Comparison of ENCODE assay signal across 11 cellular contexts in genomic region chr2:170227467-170228075, GRCh38. TPM values are rescaled to one million over a fixed set of nuclear protein-coding genes. Genes with fewer than 3 reads are reported as not detected.
DNase-seq lines count a peak whose midpoint lies in the region; ATAC-seq and TF ChIP-seq lines count a peak whose summit lies in the region.
"Had no signal": no experiment of that assay in that cellular context is flagged by ENCODE, and none has a peak within 500 bp of the region (broad histone marks: within the 10 kb centered on the region; RNA-seq: fewer than 3 reads in every experiment).

No MANE protein-coding gene starts in this region.

- no peaks in the 10 kb centered on the region for H3K27me3 Mint-ChIP-seq in GM23338 (ENCODE audit: insufficient read depth, low read depth, poor library complexity)
- H3K27me3 Mint-ChIP-seq in stimulated activated naive B cell treated with anti-CD40 and anti-IgM and Interleukin-4, amounts not matched to agents 10 μg/mL and 1 μg/mL and 100 μg/mL, for 72 hours: peaks cover 0 to 17% of the 10 kb centered on the region in 2 donors

- no peaks in the 10 kb centered on the region for H4K20me1 ChIP-seq in GM23338 (replicated peaks; ENCODE audit: insufficient read depth)

- WGBS in spleen, 5 donors: 61 to 66% (median 63%) methylated on average over 5 of the region's 5 CpGs

- no peak overlapping the region for H3K4me2 ChIP-seq in GM23338

- H3K4me3 Mint-ChIP-seq in GM23338: no peak overlapping the region
- no peak overlapping the region for H3K4me3 Mint-ChIP-seq in stimulated activated naive B cell treated with anti-CD40 and anti-IgM and Interleukin-4, amounts not matched to agents 10 μg/mL and 1 μg/mL and 100 μg/mL, for 72 hours

- H3F3A ChIP-seq in GM23338 (replicated peaks; ENCODE audit: low read depth): no peaks in the 10 kb centered on the region

- H3K27me3 ChIP-seq in GM23338 (ENCODE audit: insufficient read depth) (no peaks in the 10 kb centered on the region), spleen (replicated peaks in 1 of 7) (no peaks in the 10 kb centered on the region)

- ATAC-seq in GM19328 (IDR thresholded peaks at IDR 0.05; ENCODE audit: unreplicated experiment) (peak; percentile 79), GM23338 (no peak), HG03280 (IDR thresholded peaks at IDR 0.05; ENCODE audit: unreplicated experiment) (peak; percentile 87)
- ATAC-seq in stimulated activated naive B cell treated with anti-CD40 and anti-IgM and Interleukin-4, amounts not matched to agents 10 μg/mL and 1 μg/mL and 100 μg/mL, for 72 hours (replicated peaks): no peak
- ATAC-seq: right cardiac atrium had no signal

- DNase-seq in GM23338 (ENCODE audit: low spot score): no peak
- DNase-seq in stimulated activated naive B cell treated with anti-CD40 and anti-IgM and Interleukin-4, amounts not matched to agents 10 μg/mL and 1 μg/mL and 100 μg/mL, for 72 hours: no peak
- no peak for DNase-seq in 8988T
- no peak for DNase-seq in spleen
- no peak for DNase-seq in NCI-H146 (lab: John Stamatoyannopoulos, UW)
- DNase-seq: foreskin fibroblast, islet precursor cell, NCI-H2171 treated with DMSO at 0.1 percent for 48 hours, right cardiac atrium had no signal

- H3K79me2 ChIP-seq in GM23338 (replicated peaks; ENCODE audit: insufficient read depth): no peaks in the 10 kb centered on the region

- H3K4me3 ChIP-seq in GM23338 (no peak overlapping the region), spleen (no peak overlapping the region)

- intact Hi-C loops in spleen (cut with DNase I; ENCODE audit: low total_unique reads): no loop called here

- H2AFZ ChIP-seq in GM23338: peak overlapping the region; percentile 40; the same call in 1 of the 2 replicates

- H3K9me3 ChIP-seq in spleen: no peaks in the 10 kb centered on the region

- H3K4me1 Mint-ChIP-seq in GM23338: peaks cover 7% of the 10 kb centered on the region
- no peaks in the 10 kb centered on the region for H3K4me1 Mint-ChIP-seq in stimulated activated naive B cell treated with anti-CD40 and anti-IgM and Interleukin-4, amounts not matched to agents 10 μg/mL and 1 μg/mL and 100 μg/mL, for 72 hours

- no peak overlapping the region for H3K27ac Mint-ChIP-seq in GM23338
- peak overlapping the region; percentile 38 for H3K27ac Mint-ChIP-seq in stimulated activated naive B cell treated with anti-CD40 and anti-IgM and Interleukin-4, amounts not matched to agents 10 μg/mL and 1 μg/mL and 100 μg/mL, for 72 hours

- no peaks in the 10 kb centered on the region for H3K36me3 Mint-ChIP-seq in GM23338 (ENCODE audit: low read depth)
- no peaks in the 10 kb centered on the region for H3K36me3 Mint-ChIP-seq in stimulated activated naive B cell treated with anti-CD40 and anti-IgM and Interleukin-4, amounts not matched to agents 10 μg/mL and 1 μg/mL and 100 μg/mL, for 72 hours

- H3K9me3 Mint-ChIP-seq in GM23338: no peaks in the 10 kb centered on the region
- no peaks in the 10 kb centered on the region for H3K9me3 Mint-ChIP-seq in stimulated activated naive B cell treated with anti-CD40 and anti-IgM and Interleukin-4, amounts not matched to agents 10 μg/mL and 1 μg/mL and 100 μg/mL, for 72 hours

- H3K9me2 ChIP-seq in GM23338 (ENCODE audit: insufficient read depth): peaks cover 5% of the 10 kb centered on the region; the same call in 1 of the 2 replicates

- H3K4me1 ChIP-seq in GM23338 (ENCODE audit: insufficient read depth): peaks cover 6% of the 10 kb centered on the region
- H3K4me1 ChIP-seq in spleen: peaks cover 0 to 8% (median 0%) of the 10 kb centered on the region in 6 donors

- TF ChIP-seq POLR2A in spleen (IDR thresholded peaks at IDR 0.05): no peak

- H3K27ac ChIP-seq in GM23338 (ENCODE audit: low read depth): no peak overlapping the region
- H3K27ac ChIP-seq in spleen: peak overlapping the region in 1 of 8 donors; percentile 35

- H3K36me3 ChIP-seq in GM23338 (ENCODE audit: insufficient read depth) (no peaks in the 10 kb centered on the region), spleen (no peaks in the 10 kb centered on the region)

- no peak for TF ChIP-seq CTCF in GM23338 (conservative IDR thresholded peaks at IDR 0.05; ENCODE audit: low read depth in 2 of 2)
- no peak for TF ChIP-seq CTCF in spleen (IDR thresholded peaks at IDR 0.05 in 8 of 11, conservative IDR thresholded peaks at IDR 0.05 in 3 of 11)

TF ChIP-seq in GM23338, 12 proteins besides CTCF, POLR2A, EP300 and RAD21:
- no peak for TF ChIP-seq ETS1 (IDR thresholded peaks at IDR 0.05)
TF ChIP-seq in GM23338: peak in this region for 0.

RNA-seq across cellular contexts. Expression of gene MYO3B, which starts 49.6 kb away (rescaled TPM):
- 0.19 and 0.42 TPM in 2 replicates for total RNA-seq in GM23338 (2014; rRNA removed; shearing (Covaris generic))
- 0.10 TPM in 1 of 2 replicates, not detected in the other for polyA plus RNA-seq in GM23338 (2016; fragmentation: Nextera tagmentation; extraction: Ambion mirVana)
- total RNA-seq in spleen: 1 to 10 TPM in 2 of 7 donors, under 1 TPM in 2, not detected in 3; 0.13 to 2.0 (median 0.95) TPM
- polyA plus RNA-seq in spleen: under 1 TPM in 2 of 3 donors, not detected in 1; 0.03 to 0.74 TPM
- total RNA-seq: right cardiac atrium had no signal
- polyA plus RNA-seq: right cardiac atrium had no signal

Comparison
In these comparisons a context has a peak if more than half of its experiments do, and no peak if none do; other contexts are left out.
1. ATAC-seq: peak in GM19328 (single experiment) and HG03280 (single experiment); none in GM23338 (single experiment) and stimulated activated naive B cell treated with anti-CD40 and anti-IgM and Interleukin-4, amounts not matched to agents 10 μg/mL and 1 μg/mL and 100 μg/mL, for 72 hours (0 of 2).